Comparison of ENCODE assay signal across 1 cellular context in the genomic region with DNA sequence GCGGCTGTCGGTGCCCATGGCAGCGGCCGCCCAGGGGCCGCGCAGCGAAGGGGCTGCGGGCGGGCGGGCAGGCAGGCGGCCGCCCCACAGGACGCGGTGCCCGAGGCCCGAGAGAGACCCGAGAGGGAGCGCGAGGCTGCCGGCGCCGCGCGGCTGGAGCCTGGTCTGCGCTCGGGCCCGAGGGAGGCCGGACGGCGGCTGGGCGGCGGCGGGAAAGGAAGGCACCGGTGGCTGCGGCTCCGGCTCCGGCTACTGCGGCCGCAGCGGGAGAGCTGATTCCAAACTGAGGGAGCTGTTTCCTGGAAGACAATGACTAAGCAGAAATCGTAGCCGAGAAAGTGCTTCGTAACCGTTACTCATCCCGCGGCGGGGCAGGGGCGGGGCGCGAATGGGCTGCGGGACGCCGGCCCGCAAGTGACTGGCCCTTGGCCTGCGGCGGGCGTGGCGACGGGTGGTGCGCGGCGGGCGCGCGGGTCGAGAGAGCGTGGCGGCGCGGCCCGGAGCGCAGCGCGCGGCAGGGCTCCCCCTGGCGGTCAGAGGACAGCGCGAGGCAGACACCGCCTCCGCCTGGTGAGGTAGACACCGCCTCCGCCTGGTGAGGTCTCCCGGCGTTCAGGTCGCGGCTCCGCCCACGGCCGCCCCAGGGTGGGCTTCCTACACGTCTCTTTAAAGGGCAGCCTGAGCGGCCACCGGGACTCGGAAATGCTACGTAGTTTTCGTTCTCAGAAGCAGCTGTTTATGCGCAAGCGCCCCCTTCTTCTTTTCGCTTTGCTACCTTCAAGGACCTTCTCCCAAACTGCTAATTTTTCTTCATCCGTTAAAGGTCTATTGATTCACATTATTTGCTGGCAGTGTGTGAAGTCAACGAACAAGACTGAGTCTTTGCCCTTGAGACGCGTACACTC.
TF ChIP-seq lines count a peak whose summit lies in the region.

A gene with protein sequence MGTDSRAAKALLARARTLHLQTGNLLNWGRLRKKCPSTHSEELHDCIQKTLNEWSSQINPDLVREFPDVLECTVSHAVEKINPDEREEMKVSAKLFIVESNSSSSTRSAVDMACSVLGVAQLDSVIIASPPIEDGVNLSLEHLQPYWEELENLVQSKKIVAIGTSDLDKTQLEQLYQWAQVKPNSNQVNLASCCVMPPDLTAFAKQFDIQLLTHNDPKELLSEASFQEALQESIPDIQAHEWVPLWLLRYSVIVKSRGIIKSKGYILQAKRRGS (minus strand): TSS at position 285 of the 905 bp plus-strand sequence. CDS start 267 bp downstream, at position 18.

TF ChIP-seq in WTC11, 78 proteins besides CTCF, POLR2A, EP300 and RAD21 (continued from another document):
- TF ChIP-seq, protein P1, sequence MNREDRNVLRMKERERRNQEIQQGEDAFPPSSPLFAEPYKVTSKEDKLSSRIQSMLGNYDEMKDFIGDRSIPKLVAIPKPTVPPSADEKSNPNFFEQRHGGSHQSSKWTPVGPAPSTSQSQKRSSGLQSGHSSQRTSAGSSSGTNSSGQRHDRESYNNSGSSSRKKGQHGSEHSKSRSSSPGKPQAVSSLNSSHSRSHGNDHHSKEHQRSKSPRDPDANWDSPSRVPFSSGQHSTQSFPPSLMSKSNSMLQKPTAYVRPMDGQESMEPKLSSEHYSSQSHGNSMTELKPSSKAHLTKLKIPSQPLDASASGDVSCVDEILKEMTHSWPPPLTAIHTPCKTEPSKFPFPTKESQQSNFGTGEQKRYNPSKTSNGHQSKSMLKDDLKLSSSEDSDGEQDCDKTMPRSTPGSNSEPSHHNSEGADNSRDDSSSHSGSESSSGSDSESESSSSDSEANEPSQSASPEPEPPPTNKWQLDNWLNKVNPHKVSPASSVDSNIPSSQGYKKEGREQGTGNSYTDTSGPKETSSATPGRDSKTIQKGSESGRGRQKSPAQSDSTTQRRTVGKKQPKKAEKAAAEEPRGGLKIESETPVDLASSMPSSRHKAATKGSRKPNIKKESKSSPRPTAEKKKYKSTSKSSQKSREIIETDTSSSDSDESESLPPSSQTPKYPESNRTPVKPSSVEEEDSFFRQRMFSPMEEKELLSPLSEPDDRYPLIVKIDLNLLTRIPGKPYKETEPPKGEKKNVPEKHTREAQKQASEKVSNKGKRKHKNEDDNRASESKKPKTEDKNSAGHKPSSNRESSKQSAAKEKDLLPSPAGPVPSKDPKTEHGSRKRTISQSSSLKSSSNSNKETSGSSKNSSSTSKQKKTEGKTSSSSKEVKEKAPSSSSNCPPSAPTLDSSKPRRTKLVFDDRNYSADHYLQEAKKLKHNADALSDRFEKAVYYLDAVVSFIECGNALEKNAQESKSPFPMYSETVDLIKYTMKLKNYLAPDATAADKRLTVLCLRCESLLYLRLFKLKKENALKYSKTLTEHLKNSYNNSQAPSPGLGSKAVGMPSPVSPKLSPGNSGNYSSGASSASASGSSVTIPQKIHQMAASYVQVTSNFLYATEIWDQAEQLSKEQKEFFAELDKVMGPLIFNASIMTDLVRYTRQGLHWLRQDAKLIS (CRISPR knock-in tag; IDR thresholded peaks at IDR 0.05; ENCODE audit: borderline replicate concordance): no peak
- TF ChIP-seq SOX15 (CRISPR knock-in tag; IDR thresholded peaks at IDR 0.05): no peak
- peak; percentile 49; the same call in 1 of the 2 replicates for TF ChIP-seq CREM (CRISPR knock-in tag; IDR thresholded peaks at IDR 0.05)
- TF ChIP-seq ZNF263 (CRISPR knock-in tag; IDR thresholded peaks at IDR 0.05; ENCODE audit: low read depth): no peak
- peak; percentile 77; the same call in 1 of the 2 replicates for TF ChIP-seq NFE2L1 (CRISPR knock-in tag; IDR thresholded peaks at IDR 0.05)
- TF ChIP-seq SP1 (CRISPR knock-in tag; conservative IDR thresholded peaks at IDR 0.05): peak; percentile 94
- TF ChIP-seq, protein P2, sequence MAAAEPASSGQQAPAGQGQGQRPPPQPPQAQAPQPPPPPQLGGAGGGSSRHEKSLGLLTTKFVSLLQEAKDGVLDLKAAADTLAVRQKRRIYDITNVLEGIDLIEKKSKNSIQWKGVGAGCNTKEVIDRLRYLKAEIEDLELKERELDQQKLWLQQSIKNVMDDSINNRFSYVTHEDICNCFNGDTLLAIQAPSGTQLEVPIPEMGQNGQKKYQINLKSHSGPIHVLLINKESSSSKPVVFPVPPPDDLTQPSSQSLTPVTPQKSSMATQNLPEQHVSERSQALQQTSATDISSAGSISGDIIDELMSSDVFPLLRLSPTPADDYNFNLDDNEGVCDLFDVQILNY (CRISPR knock-in tag; IDR thresholded peaks at IDR 0.05): peak; percentile 84; the same call in 1 of the 2 replicates
- TF ChIP-seq ZNF416 (CRISPR knock-in tag; IDR thresholded peaks at IDR 0.05): no peak
- TF ChIP-seq, protein P3, sequence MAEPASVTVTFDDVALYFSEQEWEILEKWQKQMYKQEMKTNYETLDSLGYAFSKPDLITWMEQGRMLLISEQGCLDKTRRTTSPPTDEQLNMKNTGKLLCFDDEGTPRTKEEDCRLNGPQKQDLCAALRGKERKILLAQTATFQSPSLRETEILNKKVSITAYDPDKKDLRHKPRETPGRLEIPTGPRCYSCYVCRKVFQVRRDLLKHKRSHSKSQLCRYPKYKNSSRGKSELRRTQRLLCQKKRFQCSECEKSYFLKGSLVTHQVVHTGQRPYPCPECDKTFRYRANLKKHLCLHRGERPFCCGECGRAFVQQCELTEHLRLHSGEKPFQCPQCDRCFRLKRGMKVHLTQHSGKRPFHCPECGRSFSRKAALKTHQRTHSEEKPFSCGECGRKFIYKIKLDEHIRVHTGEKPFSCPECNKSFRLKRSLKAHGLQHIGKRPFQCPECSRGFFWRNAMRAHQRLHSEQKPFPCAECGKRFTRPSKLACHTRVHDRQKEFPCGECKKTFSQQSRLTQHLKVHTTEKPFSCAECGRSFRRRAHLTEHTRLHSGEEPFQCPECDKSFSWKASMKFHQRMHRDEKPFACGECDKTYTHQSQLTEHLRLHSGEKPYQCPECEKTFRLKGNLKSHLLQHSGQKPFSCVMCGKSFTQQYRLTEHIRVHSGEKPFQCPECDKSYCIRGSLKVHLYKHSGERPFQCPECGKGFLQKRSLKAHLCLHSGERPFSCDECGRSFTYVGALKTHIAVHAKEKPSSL (CRISPR knock-in tag; conservative IDR thresholded peaks at IDR 0.05): no peak
